9 cellular contexts compared by ENCODE assay signal in genomic region chr2:234840336-234840735, GRCh38.
DNase-seq lines count a peak whose midpoint lies in the region; ATAC-seq, FAIRE-seq and TF ChIP-seq lines count a peak whose summit lies in the region.
"Had no signal": no experiment of that assay in that cellular context is flagged by ENCODE, and none has a peak within 500 bp of the region (broad histone marks: within the 10 kb centered on the region; RNA-seq: fewer than 3 reads in every experiment).

No MANE protein-coding gene starts in this region.

- in situ Hi-C loops in mammary epithelial cell (cut with MboI; ENCODE audit: low sequenced_read_pairs in 2 of 2): no loop called here
- in situ Hi-C loops in transverse colon (cut with MboI; ENCODE audit: low pct_ligation_motif_present in 1 of 4, low pct_unique_long_range_greater_than_20kb in 1 of 4, low sequenced_read_pairs in 3 of 4): no loop called here

- H4K20me1 ChIP-seq in mammary epithelial cell (ENCODE audit: insufficient read depth, low read length): no peaks in the 10 kb centered on the region

- ATAC-seq in HG02623 (IDR thresholded peaks at IDR 0.05; ENCODE audit: unreplicated experiment) (no peak), HG02973 (IDR thresholded peaks at IDR 0.05; ENCODE audit: unreplicated experiment) (no peak)

- no peak overlapping the region for H3K9ac ChIP-seq in mammary epithelial cell (ENCODE audit: insufficient read depth, low read length)

- FAIRE-seq in HTR-8/SVneo (lab: Jason Lieb, UNC): peak; percentile 89

- no peak overlapping the region for H3K4me3 Mint-ChIP-seq in activated naive CD4-positive, alpha-beta T cell treated with anti-CD3 and anti-CD28 coated beads, Interleukin-2, amount 10 ng/mL, durations not matched to agents 7 days and 5 days

- H3K4me1 Mint-ChIP-seq in activated naive CD4-positive, alpha-beta T cell treated with anti-CD3 and anti-CD28 coated beads, Interleukin-2, amount 10 ng/mL, durations not matched to agents 7 days and 5 days: no peaks in the 10 kb centered on the region

- CTCF ChIA-PET in mammary epithelial cell (lab: Charles Lee; ENCODE audit: low non-redundant PET): no interaction called here
- CTCF ChIA-PET in activated naive CD4-positive, alpha-beta T cell treated with anti-CD3 and anti-CD28 coated beads, Interleukin-2, amount 10 ng/mL, durations not matched to agents 7 days and 5 days (lab: Charles Lee): no interaction called here

- intact Hi-C loops in mammary epithelial cell (cut with micrococcal nuclease): no loop called here
- intact Hi-C loops in transverse colon (cut with DNase I; ENCODE audit: low total_unique reads): no loop called here

- no peak for TF ChIP-seq POLR2A in transverse colon (IDR thresholded peaks at IDR 0.05)

- no peaks in the 10 kb centered on the region for H3K79me2 ChIP-seq in mammary epithelial cell (ENCODE audit: insufficient read depth, low read length)

- no TSS peak for BruUV-seq in mammary epithelial cell (replicated peaks; lab: Mats Ljungman, UMichigan)

- H3K27ac ChIP-seq in mammary epithelial cell (ENCODE audit: insufficient read depth, low read depth, low read length) (no peak overlapping the region), transverse colon (no peak overlapping the region)

- no peak for TF ChIP-seq EP300 in transverse colon (IDR thresholded peaks at IDR 0.05; ENCODE audit: low read depth)

- DNase-seq in HTR-8/SVneo (ENCODE audit: insufficient read length, low spot score) (peak; percentile 84), mammary epithelial cell (peak; percentile 73), kidney epithelial cell (ENCODE audit: low read depth) (peak; percentile 97), transverse colon (peak; percentile 9)
- DNase-seq in activated CD4-positive, alpha-beta T cell treated with anti-CD3 and anti-CD28 coated beads, Interleukin-2, amount 50 U/mL, for 4 hours: no peak
- DNase-seq in activated naive CD4-positive, alpha-beta T cell treated with anti-CD3 and anti-CD28 coated beads, Interleukin-2, amount 10 ng/mL, durations not matched to agents 7 days and 5 days: no peak
- DNase-seq: T-helper 9 cell had no signal

- 11% methylated on average over 5 of the region's 5 CpGs for WGBS in mammary epithelial cell (ENCODE audit: low coverage, missing lambda C conversion rate)
- 56 to 72% methylated on average over 3 to 5 of the region's 5 CpGs for WGBS in transverse colon (ENCODE audit: low coverage in 1 of 2), 2 donors

- H3K4me2 ChIP-seq in mammary epithelial cell (ENCODE audit: insufficient read depth, low read depth, low read length): peak overlapping the region; percentile 11

- H3K9me3 Mint-ChIP-seq in activated naive CD4-positive, alpha-beta T cell treated with anti-CD3 and anti-CD28 coated beads, Interleukin-2, amount 10 ng/mL, durations not matched to agents 7 days and 5 days: no peaks in the 10 kb centered on the region

- no peaks in the 10 kb centered on the region for H3K36me3 Mint-ChIP-seq in activated naive CD4-positive, alpha-beta T cell treated with anti-CD3 and anti-CD28 coated beads, Interleukin-2, amount 10 ng/mL, durations not matched to agents 7 days and 5 days

- no peak overlapping the region for H3K4me3 ChIP-seq in mammary epithelial cell (replicated peaks in 1 of 3; ENCODE audit: insufficient read depth in 1 of 3, low read depth in 2 of 3, low read length in 3 of 3)
- no peak overlapping the region for H3K4me3 ChIP-seq in kidney epithelial cell (ENCODE audit: low read depth, low read length)
- no peak overlapping the region for H3K4me3 ChIP-seq in transverse colon

- H3K36me3 ChIP-seq in mammary epithelial cell (ENCODE audit: insufficient read depth, low read length): no peaks in the 10 kb centered on the region
- H3K36me3 ChIP-seq in kidney epithelial cell (ENCODE audit: control insufficient read depth, insufficient read depth, low read length): no peaks in the 10 kb centered on the region
- H3K36me3 ChIP-seq in transverse colon: no peaks in the 10 kb centered on the region

- H3K9me3 ChIP-seq in mammary epithelial cell (replicated peaks; ENCODE audit: insufficient read depth, low read length): no peaks in the 10 kb centered on the region
- H3K9me3 ChIP-seq in transverse colon: no peaks in the 10 kb centered on the region

- no peak overlapping the region for H3K27ac Mint-ChIP-seq in activated naive CD4-positive, alpha-beta T cell treated with anti-CD3 and anti-CD28 coated beads, Interleukin-2, amount 10 ng/mL, durations not matched to agents 7 days and 5 days

- H3K27me3 Mint-ChIP-seq in activated naive CD4-positive, alpha-beta T cell treated with anti-CD3 and anti-CD28 coated beads, Interleukin-2, amount 10 ng/mL, durations not matched to agents 7 days and 5 days: no peaks in the 10 kb centered on the region

- TF ChIP-seq CTCF in mammary epithelial cell (conservative IDR thresholded peaks at IDR 0.05 in 1 of 2, IDR thresholded peaks at IDR 0.05 in 1 of 2; ENCODE audit: extremely low read depth in 1 of 2, insufficient read depth in 1 of 2, low read depth in 1 of 2, low read length in 2 of 2): no peak
- TF ChIP-seq CTCF in kidney epithelial cell (IDR thresholded peaks at IDR 0.05; ENCODE audit: insufficient read depth, low read length, poor library complexity, severe bottlenecking): no peak
- no peak for TF ChIP-seq CTCF in transverse colon (IDR thresholded peaks at IDR 0.05)

- H3K27me3 ChIP-seq in mammary epithelial cell (ENCODE audit: insufficient read depth, low read length): no peaks in the 10 kb centered on the region
- H3K27me3 ChIP-seq in kidney epithelial cell (ENCODE audit: control insufficient read depth, insufficient read depth, low read length): no peaks in the 10 kb centered on the region
- no peaks in the 10 kb centered on the region for H3K27me3 ChIP-seq in transverse colon

- dilution Hi-C loops in mammary epithelial cell (cut with HindIII; ENCODE audit: low sequenced_read_pairs): loop anchor here (5.0 kb wide), 1 partner anchor 72 kb away; no protein-coding TSS in a partner anchor

- H3K4me1 ChIP-seq in mammary epithelial cell (ENCODE audit: insufficient read depth, low read length) (peaks cover 9% of the 10 kb centered on the region), transverse colon (peaks cover 0 to 8% (median 2%) of the 10 kb centered on the region in 4 donors)

- no peak overlapping the region for H2AFZ ChIP-seq in mammary epithelial cell (ENCODE audit: low read depth, low read length)

Comparison
In these comparisons a context has a peak if more than half of its experiments do, and no peak if none do; other contexts are left out.
1. DNase-seq: peak in HTR-8/SVneo (single experiment), mammary epithelial cell (single experiment), kidney epithelial cell (single experiment) and transverse colon (single experiment); none in activated CD4-positive, alpha-beta T cell treated with anti-CD3 and anti-CD28 coated beads, Interleukin-2, amount 50 U/mL, for 4 hours (0 of 2) and activated naive CD4-positive, alpha-beta T cell treated with anti-CD3 and anti-CD28 coated beads, Interleukin-2, amount 10 ng/mL, durations not matched to agents 7 days and 5 days (single experiment).